Comparison of ENCODE assay signal across 1 cellular context in the genomic region with DNA sequence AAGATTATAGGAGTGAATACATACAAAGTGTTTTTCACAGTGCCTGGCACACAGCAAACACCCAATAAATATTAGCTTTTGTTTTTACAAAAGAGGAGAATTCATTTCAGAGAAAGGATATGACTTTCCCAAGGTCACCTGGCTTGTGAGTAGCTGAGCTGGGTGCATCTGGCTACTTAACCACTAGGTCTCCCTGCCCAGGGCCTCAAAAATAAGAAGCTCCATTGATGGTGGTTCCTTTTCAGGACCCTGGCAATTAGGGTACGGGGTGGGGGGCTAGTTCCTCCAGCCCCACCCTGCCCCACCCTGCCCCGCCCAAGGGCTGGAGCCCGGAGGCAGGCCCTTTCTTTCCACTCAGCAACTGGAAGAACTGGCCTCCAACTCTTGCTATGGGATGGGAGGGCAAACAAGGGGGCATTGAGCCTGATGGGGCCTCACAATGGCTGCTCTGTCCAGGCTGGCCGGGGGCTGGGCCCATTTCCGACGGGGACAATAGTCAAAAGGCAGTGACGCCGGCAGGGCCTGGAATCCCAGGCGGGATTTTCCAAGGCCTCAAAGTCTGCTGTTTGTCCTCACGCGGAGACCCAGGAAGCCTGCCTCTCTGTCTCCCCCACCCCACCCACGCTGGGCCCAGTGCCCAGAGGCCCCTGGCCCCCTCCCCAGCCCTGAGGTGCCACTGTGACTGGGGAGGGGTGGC.
TF ChIP-seq lines count a peak whose summit lies in the region.

No MANE protein-coding gene starts in this region.

TF ChIP-seq in HepG2, 621 proteins besides CTCF, POLR2A, EP300 and RAD21 (continued from another document and continues in another):
- TF ChIP-seq, protein P1, sequence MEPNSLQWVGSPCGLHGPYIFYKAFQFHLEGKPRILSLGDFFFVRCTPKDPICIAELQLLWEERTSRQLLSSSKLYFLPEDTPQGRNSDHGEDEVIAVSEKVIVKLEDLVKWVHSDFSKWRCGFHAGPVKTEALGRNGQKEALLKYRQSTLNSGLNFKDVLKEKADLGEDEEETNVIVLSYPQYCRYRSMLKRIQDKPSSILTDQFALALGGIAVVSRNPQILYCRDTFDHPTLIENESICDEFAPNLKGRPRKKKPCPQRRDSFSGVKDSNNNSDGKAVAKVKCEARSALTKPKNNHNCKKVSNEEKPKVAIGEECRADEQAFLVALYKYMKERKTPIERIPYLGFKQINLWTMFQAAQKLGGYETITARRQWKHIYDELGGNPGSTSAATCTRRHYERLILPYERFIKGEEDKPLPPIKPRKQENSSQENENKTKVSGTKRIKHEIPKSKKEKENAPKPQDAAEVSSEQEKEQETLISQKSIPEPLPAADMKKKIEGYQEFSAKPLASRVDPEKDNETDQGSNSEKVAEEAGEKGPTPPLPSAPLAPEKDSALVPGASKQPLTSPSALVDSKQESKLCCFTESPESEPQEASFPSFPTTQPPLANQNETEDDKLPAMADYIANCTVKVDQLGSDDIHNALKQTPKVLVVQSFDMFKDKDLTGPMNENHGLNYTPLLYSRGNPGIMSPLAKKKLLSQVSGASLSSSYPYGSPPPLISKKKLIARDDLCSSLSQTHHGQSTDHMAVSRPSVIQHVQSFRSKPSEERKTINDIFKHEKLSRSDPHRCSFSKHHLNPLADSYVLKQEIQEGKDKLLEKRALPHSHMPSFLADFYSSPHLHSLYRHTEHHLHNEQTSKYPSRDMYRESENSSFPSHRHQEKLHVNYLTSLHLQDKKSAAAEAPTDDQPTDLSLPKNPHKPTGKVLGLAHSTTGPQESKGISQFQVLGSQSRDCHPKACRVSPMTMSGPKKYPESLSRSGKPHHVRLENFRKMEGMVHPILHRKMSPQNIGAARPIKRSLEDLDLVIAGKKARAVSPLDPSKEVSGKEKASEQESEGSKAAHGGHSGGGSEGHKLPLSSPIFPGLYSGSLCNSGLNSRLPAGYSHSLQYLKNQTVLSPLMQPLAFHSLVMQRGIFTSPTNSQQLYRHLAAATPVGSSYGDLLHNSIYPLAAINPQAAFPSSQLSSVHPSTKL (CRISPR knock-in tag; IDR thresholded peaks at IDR 0.05) = peak; percentile 62; the same call in 1 of the 2 replicates
- TF ChIP-seq ZNF605 (CRISPR knock-in tag; IDR thresholded peaks at IDR 0.05) = no peak
- TF ChIP-seq, protein P2, sequence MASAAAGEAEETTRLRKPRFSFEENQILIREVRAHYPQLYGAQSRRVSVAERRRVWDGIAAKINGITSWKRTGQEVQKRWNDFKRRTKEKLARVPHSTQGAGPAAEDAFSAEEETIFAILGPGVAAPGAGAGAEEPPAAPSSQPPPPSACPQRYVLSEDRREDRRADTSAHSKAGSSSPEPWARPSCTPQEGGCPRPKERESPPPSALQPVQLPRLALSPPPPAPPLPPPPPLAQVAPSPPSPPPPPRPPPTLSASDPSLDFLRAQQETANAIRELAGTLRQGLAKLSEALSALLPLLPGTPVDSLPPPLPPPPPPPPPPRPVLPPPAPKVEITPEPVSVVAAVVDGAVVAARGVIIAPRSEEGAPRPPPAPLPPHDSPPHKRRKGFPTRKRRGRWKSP (CRISPR knock-in tag; IDR thresholded peaks at IDR 0.05) = 0 out of 2 replicates have a peak, but pooled peaks have one; percentile 27
- no peak for TF ChIP-seq CENPT (CRISPR knock-in tag; IDR thresholded peaks at IDR 0.05; ENCODE audit: low read depth)
- TF ChIP-seq ZNF674 (CRISPR knock-in tag; IDR thresholded peaks at IDR 0.05; ENCODE audit: low read depth) = no peak
- no peak for TF ChIP-seq BRCA1 (CRISPR knock-in tag; IDR thresholded peaks at IDR 0.05)
- TF ChIP-seq REPIN1 (CRISPR knock-in tag; IDR thresholded peaks at IDR 0.05; ENCODE audit: borderline replicate concordance, low read depth) = no peak
- no peak for TF ChIP-seq SRF (IDR thresholded peaks at IDR 0.05; ENCODE audit: low read depth, low read length)
- TF ChIP-seq, protein P3, sequence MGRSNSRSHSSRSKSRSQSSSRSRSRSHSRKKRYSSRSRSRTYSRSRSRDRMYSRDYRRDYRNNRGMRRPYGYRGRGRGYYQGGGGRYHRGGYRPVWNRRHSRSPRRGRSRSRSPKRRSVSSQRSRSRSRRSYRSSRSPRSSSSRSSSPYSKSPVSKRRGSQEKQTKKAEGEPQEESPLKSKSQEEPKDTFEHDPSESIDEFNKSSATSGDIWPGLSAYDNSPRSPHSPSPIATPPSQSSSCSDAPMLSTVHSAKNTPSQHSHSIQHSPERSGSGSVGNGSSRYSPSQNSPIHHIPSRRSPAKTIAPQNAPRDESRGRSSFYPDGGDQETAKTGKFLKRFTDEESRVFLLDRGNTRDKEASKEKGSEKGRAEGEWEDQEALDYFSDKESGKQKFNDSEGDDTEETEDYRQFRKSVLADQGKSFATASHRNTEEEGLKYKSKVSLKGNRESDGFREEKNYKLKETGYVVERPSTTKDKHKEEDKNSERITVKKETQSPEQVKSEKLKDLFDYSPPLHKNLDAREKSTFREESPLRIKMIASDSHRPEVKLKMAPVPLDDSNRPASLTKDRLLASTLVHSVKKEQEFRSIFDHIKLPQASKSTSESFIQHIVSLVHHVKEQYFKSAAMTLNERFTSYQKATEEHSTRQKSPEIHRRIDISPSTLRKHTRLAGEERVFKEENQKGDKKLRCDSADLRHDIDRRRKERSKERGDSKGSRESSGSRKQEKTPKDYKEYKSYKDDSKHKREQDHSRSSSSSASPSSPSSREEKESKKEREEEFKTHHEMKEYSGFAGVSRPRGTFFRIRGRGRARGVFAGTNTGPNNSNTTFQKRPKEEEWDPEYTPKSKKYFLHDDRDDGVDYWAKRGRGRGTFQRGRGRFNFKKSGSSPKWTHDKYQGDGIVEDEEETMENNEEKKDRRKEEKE (IDR thresholded peaks at IDR 0.05) = no peak
- TF ChIP-seq ZNF317 (CRISPR knock-in tag; IDR thresholded peaks at IDR 0.05) = peak; percentile 94
- TF ChIP-seq ZNF430 (CRISPR knock-in tag; IDR thresholded peaks at IDR 0.05) = no peak
- no peak for TF ChIP-seq ZFP36L1 (CRISPR knock-in tag; IDR thresholded peaks at IDR 0.05)
- no peak for TF ChIP-seq ZNF776 (CRISPR knock-in tag; IDR thresholded peaks at IDR 0.05)
- no peak for TF ChIP-seq SOX6 (IDR thresholded peaks at IDR 0.05)
- peak; percentile 85 for TF ChIP-seq SOX6 (CRISPR knock-in tag; IDR thresholded peaks at IDR 0.05)
- no peak for TF ChIP-seq ZNF556 (CRISPR knock-in tag; IDR thresholded peaks at IDR 0.05; ENCODE audit: borderline replicate concordance)
- no peak for TF ChIP-seq CBX5 (CRISPR knock-in tag; IDR thresholded peaks at IDR 0.05; ENCODE audit: borderline replicate concordance)
- TF ChIP-seq ZNF282 (IDR thresholded peaks at IDR 0.05; ENCODE audit: partially characterized antibody) = no peak
- TF ChIP-seq ZNF567 (CRISPR knock-in tag; IDR thresholded peaks at IDR 0.05; ENCODE audit: borderline replicate concordance) = no peak
- no peak for TF ChIP-seq ZNF205 (CRISPR knock-in tag; IDR thresholded peaks at IDR 0.05)
- TF ChIP-seq, protein P4, sequence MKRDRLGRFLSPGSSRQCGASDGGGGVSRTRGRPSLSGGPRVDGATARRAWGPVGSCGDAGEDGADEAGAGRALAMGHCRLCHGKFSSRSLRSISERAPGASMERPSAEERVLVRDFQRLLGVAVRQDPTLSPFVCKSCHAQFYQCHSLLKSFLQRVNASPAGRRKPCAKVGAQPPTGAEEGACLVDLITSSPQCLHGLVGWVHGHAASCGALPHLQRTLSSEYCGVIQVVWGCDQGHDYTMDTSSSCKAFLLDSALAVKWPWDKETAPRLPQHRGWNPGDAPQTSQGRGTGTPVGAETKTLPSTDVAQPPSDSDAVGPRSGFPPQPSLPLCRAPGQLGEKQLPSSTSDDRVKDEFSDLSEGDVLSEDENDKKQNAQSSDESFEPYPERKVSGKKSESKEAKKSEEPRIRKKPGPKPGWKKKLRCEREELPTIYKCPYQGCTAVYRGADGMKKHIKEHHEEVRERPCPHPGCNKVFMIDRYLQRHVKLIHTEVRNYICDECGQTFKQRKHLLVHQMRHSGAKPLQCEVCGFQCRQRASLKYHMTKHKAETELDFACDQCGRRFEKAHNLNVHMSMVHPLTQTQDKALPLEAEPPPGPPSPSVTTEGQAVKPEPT (CRISPR knock-in tag; IDR thresholded peaks at IDR 0.05; ENCODE audit: low read depth) = no peak
- TF ChIP-seq CENPX (CRISPR knock-in tag; IDR thresholded peaks at IDR 0.05) = no peak
- TF ChIP-seq, protein P5, sequence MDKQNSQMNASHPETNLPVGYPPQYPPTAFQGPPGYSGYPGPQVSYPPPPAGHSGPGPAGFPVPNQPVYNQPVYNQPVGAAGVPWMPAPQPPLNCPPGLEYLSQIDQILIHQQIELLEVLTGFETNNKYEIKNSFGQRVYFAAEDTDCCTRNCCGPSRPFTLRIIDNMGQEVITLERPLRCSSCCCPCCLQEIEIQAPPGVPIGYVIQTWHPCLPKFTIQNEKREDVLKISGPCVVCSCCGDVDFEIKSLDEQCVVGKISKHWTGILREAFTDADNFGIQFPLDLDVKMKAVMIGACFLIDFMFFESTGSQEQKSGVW (CRISPR knock-in tag; IDR thresholded peaks at IDR 0.05; ENCODE audit: borderline replicate concordance) = no peak
- no peak for TF ChIP-seq SIN3B (IDR thresholded peaks at IDR 0.05; ENCODE audit: low read length)
- TF ChIP-seq, protein P6, sequence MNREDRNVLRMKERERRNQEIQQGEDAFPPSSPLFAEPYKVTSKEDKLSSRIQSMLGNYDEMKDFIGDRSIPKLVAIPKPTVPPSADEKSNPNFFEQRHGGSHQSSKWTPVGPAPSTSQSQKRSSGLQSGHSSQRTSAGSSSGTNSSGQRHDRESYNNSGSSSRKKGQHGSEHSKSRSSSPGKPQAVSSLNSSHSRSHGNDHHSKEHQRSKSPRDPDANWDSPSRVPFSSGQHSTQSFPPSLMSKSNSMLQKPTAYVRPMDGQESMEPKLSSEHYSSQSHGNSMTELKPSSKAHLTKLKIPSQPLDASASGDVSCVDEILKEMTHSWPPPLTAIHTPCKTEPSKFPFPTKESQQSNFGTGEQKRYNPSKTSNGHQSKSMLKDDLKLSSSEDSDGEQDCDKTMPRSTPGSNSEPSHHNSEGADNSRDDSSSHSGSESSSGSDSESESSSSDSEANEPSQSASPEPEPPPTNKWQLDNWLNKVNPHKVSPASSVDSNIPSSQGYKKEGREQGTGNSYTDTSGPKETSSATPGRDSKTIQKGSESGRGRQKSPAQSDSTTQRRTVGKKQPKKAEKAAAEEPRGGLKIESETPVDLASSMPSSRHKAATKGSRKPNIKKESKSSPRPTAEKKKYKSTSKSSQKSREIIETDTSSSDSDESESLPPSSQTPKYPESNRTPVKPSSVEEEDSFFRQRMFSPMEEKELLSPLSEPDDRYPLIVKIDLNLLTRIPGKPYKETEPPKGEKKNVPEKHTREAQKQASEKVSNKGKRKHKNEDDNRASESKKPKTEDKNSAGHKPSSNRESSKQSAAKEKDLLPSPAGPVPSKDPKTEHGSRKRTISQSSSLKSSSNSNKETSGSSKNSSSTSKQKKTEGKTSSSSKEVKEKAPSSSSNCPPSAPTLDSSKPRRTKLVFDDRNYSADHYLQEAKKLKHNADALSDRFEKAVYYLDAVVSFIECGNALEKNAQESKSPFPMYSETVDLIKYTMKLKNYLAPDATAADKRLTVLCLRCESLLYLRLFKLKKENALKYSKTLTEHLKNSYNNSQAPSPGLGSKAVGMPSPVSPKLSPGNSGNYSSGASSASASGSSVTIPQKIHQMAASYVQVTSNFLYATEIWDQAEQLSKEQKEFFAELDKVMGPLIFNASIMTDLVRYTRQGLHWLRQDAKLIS (CRISPR knock-in tag; IDR thresholded peaks at IDR 0.05) = no peak
- TF ChIP-seq TOPORS (CRISPR knock-in tag; IDR thresholded peaks at IDR 0.05) = no peak
- no peak for TF ChIP-seq ZNF138 (CRISPR knock-in tag; IDR thresholded peaks at IDR 0.05; ENCODE audit: low read depth)
- TF ChIP-seq, protein P7, sequence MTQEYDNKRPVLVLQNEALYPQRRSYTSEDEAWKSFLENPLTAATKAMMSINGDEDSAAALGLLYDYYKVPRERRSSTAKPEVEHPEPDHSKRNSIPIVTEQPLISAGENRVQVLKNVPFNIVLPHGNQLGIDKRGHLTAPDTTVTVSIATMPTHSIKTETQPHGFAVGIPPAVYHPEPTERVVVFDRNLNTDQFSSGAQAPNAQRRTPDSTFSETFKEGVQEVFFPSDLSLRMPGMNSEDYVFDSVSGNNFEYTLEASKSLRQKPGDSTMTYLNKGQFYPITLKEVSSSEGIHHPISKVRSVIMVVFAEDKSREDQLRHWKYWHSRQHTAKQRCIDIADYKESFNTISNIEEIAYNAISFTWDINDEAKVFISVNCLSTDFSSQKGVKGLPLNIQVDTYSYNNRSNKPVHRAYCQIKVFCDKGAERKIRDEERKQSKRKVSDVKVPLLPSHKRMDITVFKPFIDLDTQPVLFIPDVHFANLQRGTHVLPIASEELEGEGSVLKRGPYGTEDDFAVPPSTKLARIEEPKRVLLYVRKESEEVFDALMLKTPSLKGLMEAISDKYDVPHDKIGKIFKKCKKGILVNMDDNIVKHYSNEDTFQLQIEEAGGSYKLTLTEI (CRISPR knock-in tag; conservative IDR thresholded peaks at IDR 0.05) = no peak
- TF ChIP-seq ETV6 (CRISPR knock-in tag; conservative IDR thresholded peaks at IDR 0.05) = no peak
- TF ChIP-seq ZFP62 (CRISPR knock-in tag; IDR thresholded peaks at IDR 0.05) = no peak
- TF ChIP-seq, protein P8, sequence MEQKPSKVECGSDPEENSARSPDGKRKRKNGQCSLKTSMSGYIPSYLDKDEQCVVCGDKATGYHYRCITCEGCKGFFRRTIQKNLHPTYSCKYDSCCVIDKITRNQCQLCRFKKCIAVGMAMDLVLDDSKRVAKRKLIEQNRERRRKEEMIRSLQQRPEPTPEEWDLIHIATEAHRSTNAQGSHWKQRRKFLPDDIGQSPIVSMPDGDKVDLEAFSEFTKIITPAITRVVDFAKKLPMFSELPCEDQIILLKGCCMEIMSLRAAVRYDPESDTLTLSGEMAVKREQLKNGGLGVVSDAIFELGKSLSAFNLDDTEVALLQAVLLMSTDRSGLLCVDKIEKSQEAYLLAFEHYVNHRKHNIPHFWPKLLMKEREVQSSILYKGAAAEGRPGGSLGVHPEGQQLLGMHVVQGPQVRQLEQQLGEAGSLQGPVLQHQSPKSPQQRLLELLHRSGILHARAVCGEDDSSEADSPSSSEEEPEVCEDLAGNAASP (CRISPR knock-in tag; IDR thresholded peaks at IDR 0.05; ENCODE audit: borderline replicate concordance) = no peak
- TF ChIP-seq ZNF121 (CRISPR knock-in tag; IDR thresholded peaks at IDR 0.05) = 0 out of 2 replicates have a peak, but pooled peaks have one; percentile 42
- TF ChIP-seq NR2F6 (IDR thresholded peaks at IDR 0.05) = no peak
- TF ChIP-seq NR2F6 (CRISPR knock-in tag; IDR thresholded peaks at IDR 0.05) = peak; percentile 50; the same call in 1 of the 2 replicates
- TF ChIP-seq, protein P9, sequence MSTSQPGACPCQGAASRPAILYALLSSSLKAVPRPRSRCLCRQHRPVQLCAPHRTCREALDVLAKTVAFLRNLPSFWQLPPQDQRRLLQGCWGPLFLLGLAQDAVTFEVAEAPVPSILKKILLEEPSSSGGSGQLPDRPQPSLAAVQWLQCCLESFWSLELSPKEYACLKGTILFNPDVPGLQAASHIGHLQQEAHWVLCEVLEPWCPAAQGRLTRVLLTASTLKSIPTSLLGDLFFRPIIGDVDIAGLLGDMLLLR (CRISPR knock-in tag; IDR thresholded peaks at IDR 0.05) = no peak
- TF ChIP-seq SAP130 (CRISPR knock-in tag; IDR thresholded peaks at IDR 0.05; ENCODE audit: low read depth) = peak; percentile 70
- TF ChIP-seq ZNF619 (CRISPR knock-in tag; IDR thresholded peaks at IDR 0.05) = no peak
- TF ChIP-seq, protein P10, sequence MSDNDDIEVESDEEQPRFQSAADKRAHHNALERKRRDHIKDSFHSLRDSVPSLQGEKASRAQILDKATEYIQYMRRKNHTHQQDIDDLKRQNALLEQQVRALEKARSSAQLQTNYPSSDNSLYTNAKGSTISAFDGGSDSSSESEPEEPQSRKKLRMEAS (IDR thresholded peaks at IDR 0.05) = 0 out of 2 replicates have a peak, but pooled peaks have one; percentile 52
